In genomic region chr9:134323741-134324358, GRCh38 we compare ENCODE assay signal across 1 cellular context.
TF ChIP-seq lines count a peak whose summit lies in the region.

No MANE protein-coding gene starts in this region.

TF ChIP-seq in HepG2, 621 proteins besides CTCF, POLR2A, EP300 and RAD21 (continued from another document and continues in another):
- peak; percentile 94 for TF ChIP-seq ZNF704 (CRISPR knock-in tag; IDR thresholded peaks at IDR 0.05; ENCODE audit: borderline replicate concordance)
- TF ChIP-seq ZNF639 (CRISPR knock-in tag; conservative IDR thresholded peaks at IDR 0.05), result no peak
- peak; percentile 58; the same call in 1 of the 2 replicates for TF ChIP-seq SP5 (CRISPR knock-in tag; IDR thresholded peaks at IDR 0.05; ENCODE audit: borderline replicate concordance, low read depth)
- peak; percentile 46; the same call in 1 of the 2 replicates for TF ChIP-seq ZNF605 (CRISPR knock-in tag; IDR thresholded peaks at IDR 0.05)
- no peak for TF ChIP-seq KDM6A (CRISPR knock-in tag; IDR thresholded peaks at IDR 0.05; ENCODE audit: low read depth)
- TF ChIP-seq JARID2 (CRISPR knock-in tag; IDR thresholded peaks at IDR 0.05; ENCODE audit: insufficient replicate concordance), result no peak
- TF ChIP-seq ZFP90 (CRISPR knock-in tag; IDR thresholded peaks at IDR 0.05; ENCODE audit: borderline replicate concordance), result peak; percentile 83; the same call in 1 of the 2 replicates
- TF ChIP-seq NCOA5 (CRISPR knock-in tag; IDR thresholded peaks at IDR 0.05), result no peak
- peak; percentile 43; the same call in 1 of the 2 replicates for TF ChIP-seq MIER3 (CRISPR knock-in tag; IDR thresholded peaks at IDR 0.05; ENCODE audit: borderline replicate concordance)
- TF ChIP-seq ZNF547 (CRISPR knock-in tag; IDR thresholded peaks at IDR 0.05), result peak; percentile 86
- no peak for TF ChIP-seq TAF15 (IDR thresholded peaks at IDR 0.05; ENCODE audit: low read depth, low read length, poor library complexity, severe bottlenecking)
- 0 out of 2 replicates have a peak, but pooled peaks have one; percentile 63 for TF ChIP-seq ZNF44 (CRISPR knock-in tag; IDR thresholded peaks at IDR 0.05)
- no peak for TF ChIP-seq GLMP (CRISPR knock-in tag; IDR thresholded peaks at IDR 0.05; ENCODE audit: borderline replicate concordance)
- TF ChIP-seq ZNF326 (CRISPR knock-in tag; IDR thresholded peaks at IDR 0.05; ENCODE audit: borderline replicate concordance), result no peak
- peak; percentile 71; the same call in 1 of the 2 replicates for TF ChIP-seq ARNTL (CRISPR knock-in tag; IDR thresholded peaks at IDR 0.05)
- TF ChIP-seq ZFP62 (CRISPR knock-in tag; IDR thresholded peaks at IDR 0.05), result no peak
- TF ChIP-seq ZNF180 (CRISPR knock-in tag; IDR thresholded peaks at IDR 0.05; ENCODE audit: borderline replicate concordance, low read depth), result peak; percentile 48; the same call in 1 of the 2 replicates
- TF ChIP-seq TBX3 (IDR thresholded peaks at IDR 0.05; ENCODE audit: borderline replicate concordance), result no peak
- no peak for TF ChIP-seq ZNF225 (CRISPR knock-in tag; IDR thresholded peaks at IDR 0.05)
- peak; percentile 98 for TF ChIP-seq ZNF878 (CRISPR knock-in tag; IDR thresholded peaks at IDR 0.05)
- TF ChIP-seq HOXD1 (CRISPR knock-in tag; IDR thresholded peaks at IDR 0.05), result no peak
- TF ChIP-seq SOX13 (IDR thresholded peaks at IDR 0.05), result peak; percentile 25; the same call in 1 of the 2 replicates
- peak in 1 of 2 experiments; percentile 37; a peak in 1 of 4 replicates for TF ChIP-seq SOX13 (CRISPR knock-in tag; conservative IDR thresholded peaks at IDR 0.05 in 1 of 2, IDR thresholded peaks at IDR 0.05 in 1 of 2)
- TF ChIP-seq ZNF615 (CRISPR knock-in tag; IDR thresholded peaks at IDR 0.05; ENCODE audit: borderline replicate concordance), result no peak
- 0 out of 2 replicates have a peak, but pooled peaks have one; percentile 24 for TF ChIP-seq THAP7 (CRISPR knock-in tag; IDR thresholded peaks at IDR 0.05)
- TF ChIP-seq ZNF563 (CRISPR knock-in tag; IDR thresholded peaks at IDR 0.05), result peak; percentile 94
- no peak for TF ChIP-seq SNAPC5 (CRISPR knock-in tag; IDR thresholded peaks at IDR 0.05; ENCODE audit: borderline replicate concordance)
- peak; percentile 70; the same call in 1 of the 2 replicates for TF ChIP-seq RFXAP (CRISPR knock-in tag; IDR thresholded peaks at IDR 0.05; ENCODE audit: borderline replicate concordance)
- no peak for TF ChIP-seq HMGA1 (CRISPR knock-in tag; conservative IDR thresholded peaks at IDR 0.05)
- TF ChIP-seq SSRP1 (CRISPR knock-in tag; IDR thresholded peaks at IDR 0.05), result no peak
- TF ChIP-seq MED8 (CRISPR knock-in tag; IDR thresholded peaks at IDR 0.05; ENCODE audit: insufficient replicate concordance), result no peak
- 0 out of 2 replicates have a peak, but pooled peaks have one; percentile 45 for TF ChIP-seq ZNF337 (CRISPR knock-in tag; IDR thresholded peaks at IDR 0.05; ENCODE audit: borderline replicate concordance, low read depth)
- 0 out of 2 replicates have a peak, but pooled peaks have one; percentile 59 for TF ChIP-seq TEAD2 (CRISPR knock-in tag; IDR thresholded peaks at IDR 0.05)
- TF ChIP-seq NR2C2 (CRISPR knock-in tag; IDR thresholded peaks at IDR 0.05; ENCODE audit: borderline replicate concordance), result no peak
- TF ChIP-seq PCBP2 (optimal IDR thresholded peaks at IDR 0.05; ENCODE audit: low read depth, low read length, poor library complexity, severe bottlenecking), result no peak
- peak; percentile 95 for TF ChIP-seq ZNF607 (CRISPR knock-in tag; IDR thresholded peaks at IDR 0.05; ENCODE audit: borderline replicate concordance)
- peak; percentile 87; the same call in 1 of the 2 replicates for TF ChIP-seq HINFP (CRISPR knock-in tag; IDR thresholded peaks at IDR 0.05; ENCODE audit: low read depth)
- TF ChIP-seq CEBPG (CRISPR knock-in tag; IDR thresholded peaks at IDR 0.05), result no peak
- TF ChIP-seq ZSCAN5A (CRISPR knock-in tag; IDR thresholded peaks at IDR 0.05; ENCODE audit: borderline replicate concordance), result peak; percentile 88
- no peak; the same call in 1 of the 2 replicates for TF ChIP-seq UBTF (CRISPR knock-in tag; IDR thresholded peaks at IDR 0.05)
- TF ChIP-seq ZNF281 (CRISPR knock-in tag; IDR thresholded peaks at IDR 0.05; ENCODE audit: borderline replicate concordance), result 0 out of 2 replicates have a peak, but pooled peaks have one; percentile 33
- TF ChIP-seq ZNF430 (CRISPR knock-in tag; IDR thresholded peaks at IDR 0.05), result peak; percentile 79; the same call in 1 of the 2 replicates
- peak; percentile 98 for TF ChIP-seq ZFP37 (CRISPR knock-in tag; IDR thresholded peaks at IDR 0.05; ENCODE audit: borderline replicate concordance)
- peak; percentile 69 for TF ChIP-seq KAT8 (CRISPR knock-in tag; IDR thresholded peaks at IDR 0.05)
- no peak for TF ChIP-seq NFIB (CRISPR knock-in tag; IDR thresholded peaks at IDR 0.05; ENCODE audit: borderline replicate concordance)
- no peak for TF ChIP-seq PBX2 (CRISPR knock-in tag; IDR thresholded peaks at IDR 0.05)
- TF ChIP-seq ZMYM4 (CRISPR knock-in tag; IDR thresholded peaks at IDR 0.05), result peak; percentile 67; the same call in 1 of the 2 replicates
- no peak for TF ChIP-seq JUND (CRISPR knock-in tag; IDR thresholded peaks at IDR 0.05)
- no peak for TF ChIP-seq ZNF513 (CRISPR knock-in tag; conservative IDR thresholded peaks at IDR 0.05)
- TF ChIP-seq ZNF274 (CRISPR knock-in tag; IDR thresholded peaks at IDR 0.05), result peak; percentile 88
- TF ChIP-seq KAT7 (CRISPR knock-in tag; IDR thresholded peaks at IDR 0.05; ENCODE audit: borderline replicate concordance), result no peak; the same call in 1 of the 2 replicates
- peak; percentile 93 for TF ChIP-seq ZNF264 (CRISPR knock-in tag; IDR thresholded peaks at IDR 0.05)
- 0 out of 2 replicates have a peak, but pooled peaks have one; percentile 34 for TF ChIP-seq ZFP36L2 (CRISPR knock-in tag; IDR thresholded peaks at IDR 0.05)
- TF ChIP-seq MZF1 (CRISPR knock-in tag; IDR thresholded peaks at IDR 0.05; ENCODE audit: borderline replicate concordance), result no peak
- no peak for TF ChIP-seq MTA3 (CRISPR knock-in tag; IDR thresholded peaks at IDR 0.05)
